ENCODE assay signal across 8 cellular contexts in genomic region chr7:81769891-81770818, GRCh38. TPM values are rescaled to one million over a fixed set of nuclear protein-coding genes. Genes with fewer than 3 reads are reported as not detected.
DNase-seq lines count a peak whose midpoint lies in the region; ATAC-seq, FAIRE-seq and TF ChIP-seq lines count a peak whose summit lies in the region.

TSS of gene HGF (minus strand) at chr7:81770047. CDS start at chr7:81769971, 76 bp downstream.

- H3K27ac ChIP-seq in endothelial cell of umbilical vein (ENCODE audit: insufficient read depth, low read depth, low read length) (no peak within 1 kb of the TSS), muscle layer of duodenum (ENCODE audit: low read length) (peak within 1 kb of the TSS; percentile 27)

- POLR2A ChIA-PET in endothelial cell of umbilical vein (lab: Charles Lee), result no interaction called here

- no peaks in the 10 kb centered on the region for H3K9me3 ChIP-seq in endothelial cell of umbilical vein (replicated peaks; ENCODE audit: control insufficient read depth, insufficient read depth, low read length)
- H3K9me3 ChIP-seq in muscle layer of duodenum (ENCODE audit: control insufficient read depth in 1 of 2, low read length in 2 of 2), result no peaks in the 10 kb centered on the region

- intact Hi-C loops in endothelial cell of umbilical vein (cut with micrococcal nuclease), result loop anchor here (5.0 kb wide), 1 partner anchor 177 kb away; no protein-coding TSS in a partner anchor

- H3K4me3 ChIP-seq in endothelial cell of umbilical vein (replicated peaks in 1 of 3; ENCODE audit: insufficient read depth in 1 of 3, low read depth in 1 of 3, low read length in 3 of 3) (peak within 1 kb of the TSS in 1 of 3 experiments; percentile 27), muscle layer of duodenum (ENCODE audit: low read depth in 1 of 2, low read length in 2 of 2) (peak within 1 kb of the TSS; percentile 56 to 59)

- H3K27me3 ChIP-seq in endothelial cell of umbilical vein (ENCODE audit: control insufficient read depth in 2 of 2, insufficient read depth in 2 of 2, low read length in 2 of 2) (no peaks in the 10 kb centered on the region), muscle layer of duodenum (ENCODE audit: low read depth, low read length) (no peaks in the 10 kb centered on the region)

- no peak for TF ChIP-seq POLR2A in endothelial cell of umbilical vein (IDR thresholded peaks at IDR 0.05; ENCODE audit: low read depth, low read length)

- H4K20me1 ChIP-seq in endothelial cell of umbilical vein (replicated peaks; ENCODE audit: control insufficient read depth, extremely low read depth, insufficient read depth, low read length), result no peaks in the 10 kb centered on the region

- peaks cover 13% of the 10 kb centered on the region for H3K9me3 Mint-ChIP-seq in activated T-helper 17 cell treated with anti-CD3 and anti-CD28 coated beads, Interleukin-2, amount 50 U/mL, for 72 hours

- no TSS peak for BruUV-seq in endothelial cell of umbilical vein (replicated peaks; lab: Mats Ljungman, UMichigan)

- ATAC-seq in HG03432 (IDR thresholded peaks at IDR 0.05; ENCODE audit: unreplicated experiment) (no peak), HG02840 (IDR thresholded peaks at IDR 0.05; ENCODE audit: low FRiP score, unreplicated experiment) (no peak)
- no peak for ATAC-seq in activated T-helper 17 cell treated with anti-CD3 and anti-CD28 coated beads, Interleukin-2, amount 50 U/mL, for 72 hours (replicated peaks)

- no peak within 1 kb of the TSS for H3K27ac Mint-ChIP-seq in activated T-helper 17 cell treated with anti-CD3 and anti-CD28 coated beads, Interleukin-2, amount 50 U/mL, for 72 hours

- DNase-seq in Ammon's horn (ENCODE audit: low spot score), result peak; percentile 56
- peak; percentile 58 for DNase-seq in NCI-H2227 (lab: John Stamatoyannopoulos, UW; ENCODE audit: unreplicated experiment)
- DNase-seq in endothelial cell of umbilical vein (ENCODE audit: low read depth, low spot score), result peak; percentile 38
- DNase-seq in NCI-H526 treated with DMSO at 0.1 percent for 48 hours (lab: John Stamatoyannopoulos, UW), result no peak

- H3K79me2 ChIP-seq in endothelial cell of umbilical vein (ENCODE audit: control insufficient read depth, insufficient read depth, low read length), result no peaks in the 10 kb centered on the region

- H3K9me1 ChIP-seq in endothelial cell of umbilical vein (replicated peaks; ENCODE audit: control insufficient read depth, extremely low read depth, insufficient read depth, low read length), result no peaks in the 10 kb centered on the region

- FAIRE-seq in endothelial cell of umbilical vein (lab: Jason Lieb, UNC), result no peak

- no peaks in the 10 kb centered on the region for H3K36me3 Mint-ChIP-seq in activated T-helper 17 cell treated with anti-CD3 and anti-CD28 coated beads, Interleukin-2, amount 50 U/mL, for 72 hours (ENCODE audit: low read depth)

- H3K36me3 ChIP-seq in endothelial cell of umbilical vein (ENCODE audit: control insufficient read depth in 2 of 2, extremely low read depth in 1 of 2, insufficient read depth in 2 of 2, low read length in 2 of 2) (no peaks in the 10 kb centered on the region), muscle layer of duodenum (ENCODE audit: control insufficient read depth in 1 of 2, insufficient read depth in 2 of 2, low read length in 2 of 2) (no peaks in the 10 kb centered on the region)

- H3K4me1 ChIP-seq in endothelial cell of umbilical vein (ENCODE audit: control insufficient read depth, extremely low read depth, insufficient read depth, low read length) (peaks cover 3% of the 10 kb centered on the region), muscle layer of duodenum (ENCODE audit: control insufficient read depth in 1 of 2, insufficient read depth in 2 of 2, low read length in 2 of 2) (peaks cover 0 to 4% of the 10 kb centered on the region in 2 donors)

- H2AFZ ChIP-seq in endothelial cell of umbilical vein (ENCODE audit: low read depth, low read length), result peak within 1 kb of the TSS; percentile 94

- dilution Hi-C loops in endothelial cell of umbilical vein (cut with MboI; ENCODE audit: extremely low pct_ligation_motif_present, low sequenced_read_pairs), result loop anchor here (25.0 kb wide), 1 partner anchor 258 kb away; no protein-coding TSS in a partner anchor

- no peaks in the 10 kb centered on the region for H3K27me3 Mint-ChIP-seq in activated T-helper 17 cell treated with anti-CD3 and anti-CD28 coated beads, Interleukin-2, amount 50 U/mL, for 72 hours

- no peaks in the 10 kb centered on the region for H3K4me1 Mint-ChIP-seq in activated T-helper 17 cell treated with anti-CD3 and anti-CD28 coated beads, Interleukin-2, amount 50 U/mL, for 72 hours

- peak within 1 kb of the TSS; percentile 39 for H3K4me2 ChIP-seq in endothelial cell of umbilical vein (ENCODE audit: insufficient read depth, low read length)

- no peak within 1 kb of the TSS for H3K9ac ChIP-seq in endothelial cell of umbilical vein (replicated peaks; ENCODE audit: extremely low read depth, insufficient read depth, low read length)

- H3K4me3 Mint-ChIP-seq in activated T-helper 17 cell treated with anti-CD3 and anti-CD28 coated beads, Interleukin-2, amount 50 U/mL, for 72 hours, result no peak within 1 kb of the TSS

- CTCF ChIA-PET in endothelial cell of umbilical vein (lab: Charles Lee), result interaction anchor here (0.6 to 2.8 kb wide), 10 partner anchors 11 to 1467 kb away, joined by 3 to 22 read pairs (median 3); no protein-coding TSS in a partner anchor

- peak in 1 of 2 donors; percentile 8 for TF ChIP-seq CTCF in endothelial cell of umbilical vein (IDR thresholded peaks at IDR 0.05; ENCODE audit: extremely low read depth in 1 of 2, insufficient read depth in 1 of 2, low read depth in 1 of 2, low read length in 2 of 2)

TF ChIP-seq in endothelial cell of umbilical vein, 7 proteins besides CTCF, POLR2A, EP300 and RAD21:
- TF ChIP-seq FOS (IDR thresholded peaks at IDR 0.05; ENCODE audit: borderline replicate concordance, insufficient read depth, low read length) (no peak), MYC (IDR thresholded peaks at IDR 0.05; ENCODE audit: low read depth, low read length) (no peak), JUN (IDR thresholded peaks at IDR 0.05; ENCODE audit: borderline replicate concordance, insufficient read depth, insufficient read length, low read depth) (no peak), MAX (IDR thresholded peaks at IDR 0.05; ENCODE audit: insufficient read depth, insufficient read length) (no peak), EZH2 (IDR thresholded peaks at IDR 0.05; ENCODE audit: borderline replicate concordance, low read depth, low read length, severe bottlenecking) (no peak), GATA2 (IDR thresholded peaks at IDR 0.05; ENCODE audit: insufficient read depth, insufficient read length, low read depth, low read length) (no peak), POLR2AphosphoS5 (IDR thresholded peaks at IDR 0.05; ENCODE audit: insufficient read depth, low read depth, low read length) (no peak)

RNA-seq across cellular contexts. Expression of gene HGF, which starts in this region (rescaled TPM):
- total RNA-seq in endothelial cell of umbilical vein, result 0.15 and 0.35 TPM in 2 replicates
- polyA plus RNA-seq in endothelial cell of umbilical vein, result 0.08 and 0.18 TPM in 2 replicates
- polyA plus RNA-seq in endothelial cell of umbilical vein (2011; cell fraction: cytosol; rRNA removed), result 0.01 and 0.04 TPM in 2 replicates
- polyA plus RNA-seq in endothelial cell of umbilical vein (2011; cell fraction: nucleus; rRNA removed), result 0.09 and 0.21 TPM in 2 replicates
- 0.11 TPM in 1 of 2 replicates, not detected in the other for polyA plus RNA-seq in endothelial cell of umbilical vein (2012)
- 0.32 TPM in 1 of 2 replicates, not detected in the other for polyA minus RNA-seq in endothelial cell of umbilical vein
- polyA minus RNA-seq in endothelial cell of umbilical vein (2011; cell fraction: cytosol; rRNA and poly(A)+ RNA removed), result not detected
- 0.24 TPM in 2 replicates for polyA minus RNA-seq in endothelial cell of umbilical vein (2011; cell fraction: nucleus; rRNA and poly(A)+ RNA removed)
- not detected for total RNA-seq in activated T-helper 17 cell treated with anti-CD3 and anti-CD28 coated beads, Interleukin-2, amount 50 U/mL, for 72 hours

Comparison
In these comparisons a context has a peak if more than half of its experiments do, and no peak if none do; other contexts are left out.
1. Peak in DNase-seq and H3K4me2 ChIP-seq in endothelial cell of umbilical vein; RNA of the gene not detected or under 1 TPM.